11 cellular contexts compared by ENCODE assay signal in genomic region chr6:69868252-69868804, GRCh38. TPM values are rescaled to one million over a fixed set of nuclear protein-coding genes. Genes with fewer than 3 reads are reported as not detected.
DNase-seq lines count a peak whose midpoint lies in the region; ATAC-seq and TF ChIP-seq lines count a peak whose summit lies in the region.
"Had no signal": no experiment of that assay in that cellular context is flagged by ENCODE, and none has a peak within 500 bp of the region (broad histone marks: within the 10 kb centered on the region; RNA-seq: fewer than 3 reads in every experiment).

No MANE protein-coding gene starts in this region.

- H3K27me3 ChIP-seq in GM06990 (replicated peaks; ENCODE audit: control insufficient read depth, insufficient read depth, low read length), result no peaks in the 10 kb centered on the region
- peaks cover 47% of the 10 kb centered on the region for H3K27me3 ChIP-seq in GM23338 (ENCODE audit: insufficient read depth)
- H3K27me3 ChIP-seq in neural cell (ENCODE audit: insufficient read depth, low read depth, low read length), result peaks cover 38% of the 10 kb centered on the region

- TF ChIP-seq CTCF in GM06990 (IDR thresholded peaks at IDR 0.05; ENCODE audit: insufficient read depth, low read length, poor library complexity, severe bottlenecking) (peak; percentile 23), GM23338 (conservative IDR thresholded peaks at IDR 0.05; ENCODE audit: low read depth in 2 of 2) (peak; percentile 37 to 42; a peak in 3 of 4 replicates), neural cell (IDR thresholded peaks at IDR 0.05; ENCODE audit: poor library complexity, severe bottlenecking) (no peak), HFFc6 (IDR thresholded peaks at IDR 0.05) (no peak)

- H3K4me1 ChIP-seq in GM23338 (ENCODE audit: insufficient read depth), result peaks cover 10% of the 10 kb centered on the region

- H3K27me3 Mint-ChIP-seq in GM23338 (ENCODE audit: insufficient read depth, low read depth, poor library complexity), result peaks cover 29% of the 10 kb centered on the region
- peaks cover 53% of the 10 kb centered on the region for H3K27me3 Mint-ChIP-seq in activated naive CD8-positive, alpha-beta T cell treated with anti-CD3 and anti-CD28 coated beads, Interleukin-2, amount 10 ng/mL, durations not matched to agents 7 days and 5 days
- H3K27me3 Mint-ChIP-seq in HFFc6 (ENCODE audit: insufficient read depth), result peaks cover 19% of the 10 kb centered on the region

- H3K4me3 ChIP-seq in GM06990 (replicated peaks; ENCODE audit: low read depth, low read length), result peak overlapping the region; percentile 67
- peak overlapping the region; percentile 72 for H3K4me3 ChIP-seq in GM23338
- H3K4me3 ChIP-seq in neural cell (ENCODE audit: low read length), result peak overlapping the region; percentile 76

- H3K27ac ChIP-seq in GM23338 (ENCODE audit: low read depth), result no peak overlapping the region
- no peak overlapping the region for H3K27ac ChIP-seq in neural cell (ENCODE audit: low read length)

- no peak for TF ChIP-seq EP300 in neural cell (conservative IDR thresholded peaks at IDR 0.05; ENCODE audit: poor library complexity, severe bottlenecking)

- H3K9me2 ChIP-seq in GM23338 (ENCODE audit: insufficient read depth), result no peaks in the 10 kb centered on the region; the same call in 1 of the 2 replicates
- no peaks in the 10 kb centered on the region for H3K9me2 ChIP-seq in neural cell (ENCODE audit: insufficient read depth, low read length)

- H3K36me3 ChIP-seq in GM06990 (ENCODE audit: control insufficient read depth, insufficient read depth, low read length) (no peaks in the 10 kb centered on the region), GM23338 (ENCODE audit: insufficient read depth) (no peaks in the 10 kb centered on the region), neural cell (ENCODE audit: insufficient read depth, low read length) (no peaks in the 10 kb centered on the region)

- H3K36me3 Mint-ChIP-seq in GM23338 (ENCODE audit: low read depth) (no peaks in the 10 kb centered on the region), HFFc6 (ENCODE audit: low read depth) (no peaks in the 10 kb centered on the region)
- H3K36me3 Mint-ChIP-seq in activated naive CD8-positive, alpha-beta T cell treated with anti-CD3 and anti-CD28 coated beads, Interleukin-2, amount 10 ng/mL, durations not matched to agents 7 days and 5 days, result no peaks in the 10 kb centered on the region

- TF ChIP-seq RAD21 in neural cell (conservative IDR thresholded peaks at IDR 0.05), result no peak

- H3K9me3 Mint-ChIP-seq in GM23338, result no peaks in the 10 kb centered on the region
- no peaks in the 10 kb centered on the region for H3K9me3 Mint-ChIP-seq in activated naive CD8-positive, alpha-beta T cell treated with anti-CD3 and anti-CD28 coated beads, Interleukin-2, amount 10 ng/mL, durations not matched to agents 7 days and 5 days
- H3K9me3 Mint-ChIP-seq in HFFc6, result no peaks in the 10 kb centered on the region

- peak overlapping the region; percentile 95 for H3K4me2 ChIP-seq in GM23338
- peak overlapping the region; percentile 59 for H3K4me2 ChIP-seq in neural cell (ENCODE audit: low read length)

- H3K27ac Mint-ChIP-seq in GM23338 (no peak overlapping the region), HFFc6 (no peak overlapping the region)
- no peak overlapping the region for H3K27ac Mint-ChIP-seq in activated naive CD8-positive, alpha-beta T cell treated with anti-CD3 and anti-CD28 coated beads, Interleukin-2, amount 10 ng/mL, durations not matched to agents 7 days and 5 days

- H3K79me2 ChIP-seq in GM23338 (replicated peaks; ENCODE audit: insufficient read depth), result no peaks in the 10 kb centered on the region
- H3K79me2 ChIP-seq in neural cell (replicated peaks; ENCODE audit: insufficient read depth, low read length), result no peaks in the 10 kb centered on the region

- DNase-seq in GM06990 (ENCODE audit: extremely low read depth, insufficient read length) (no peak), GM23338 (ENCODE audit: low spot score) (peak; percentile 17), HFFc6 (no peak), cerebellar nuclear complex (lab: John Stamatoyannopoulos, UW) (no peak)
- no peak for DNase-seq in activated naive CD8-positive, alpha-beta T cell treated with anti-CD3 and anti-CD28 coated beads, Interleukin-2, amount 10 ng/mL, durations not matched to agents 7 days and 5 days
- no peak for DNase-seq in stimulated activated CD8-positive, alpha-beta memory T cell treated with anti-CD3 and anti-CD28 coated beads, Interleukin-4, amount 100 ng/mL, for 48 hours
- DNase-seq: DND-41; stimulated activated CD4-positive, alpha-beta T cell treated with anti-CD3 and anti-CD28 coated beads, Interleukin-1b, Interleukin-23, amount 100 ng/mL, for 48 hours had no signal

- POLR2A ChIA-PET in activated naive CD8-positive, alpha-beta T cell treated with anti-CD3 and anti-CD28 coated beads, Interleukin-2, amount 10 ng/mL, durations not matched to agents 7 days and 5 days (lab: Charles Lee), result no interaction called here

- H3K4me1 Mint-ChIP-seq in GM23338, result peaks cover 19% of the 10 kb centered on the region
- H3K4me1 Mint-ChIP-seq in activated naive CD8-positive, alpha-beta T cell treated with anti-CD3 and anti-CD28 coated beads, Interleukin-2, amount 10 ng/mL, durations not matched to agents 7 days and 5 days, result peaks cover 12% of the 10 kb centered on the region
- H3K4me1 Mint-ChIP-seq in HFFc6 (ENCODE audit: low read depth), result peaks cover 11% of the 10 kb centered on the region; the same call in 1 of the 2 replicates

- H3K4me3 Mint-ChIP-seq in GM23338, result peak overlapping the region; percentile 74
- peak overlapping the region; percentile 87 for H3K4me3 Mint-ChIP-seq in activated naive CD8-positive, alpha-beta T cell treated with anti-CD3 and anti-CD28 coated beads, Interleukin-2, amount 10 ng/mL, durations not matched to agents 7 days and 5 days
- no peak overlapping the region for H3K4me3 Mint-ChIP-seq in HFFc6

- H3K9me3 ChIP-seq in neural cell (ENCODE audit: low read length), result no peaks in the 10 kb centered on the region

- peak overlapping the region; percentile 97; the same call in 1 of the 2 replicates for H2AFZ ChIP-seq in GM23338
- H2AFZ ChIP-seq in neural cell (ENCODE audit: low read depth, low read length), result no peak overlapping the region

- no peak overlapping the region for H3K9ac ChIP-seq in neural cell (ENCODE audit: low read length)

- no peaks in the 10 kb centered on the region for H4K20me1 ChIP-seq in GM23338 (replicated peaks; ENCODE audit: insufficient read depth)
- no peaks in the 10 kb centered on the region for H4K20me1 ChIP-seq in neural cell (ENCODE audit: insufficient read depth)

- H3F3A ChIP-seq in GM23338 (replicated peaks; ENCODE audit: low read depth) (no peaks in the 10 kb centered on the region), neural cell (ENCODE audit: insufficient read depth, low read length, poor library complexity, severe bottlenecking) (no peaks in the 10 kb centered on the region)

- no peak; the same call in 2 of the 3 replicates for ATAC-seq in GM23338
- no peak for ATAC-seq in activated naive CD8-positive, alpha-beta T cell treated with anti-CD3 and anti-CD28 coated beads, Interleukin-2, amount 10 ng/mL, durations not matched to agents 7 days and 5 days (ENCODE audit: low read depth)

TF ChIP-seq in neural cell, 6 proteins besides CTCF, POLR2A, EP300 and RAD21:
- TF ChIP-seq SMC3 (conservative IDR thresholded peaks at IDR 0.05; ENCODE audit: poor library complexity) (no peak), EZH2 (IDR thresholded peaks at IDR 0.05; ENCODE audit: borderline replicate concordance, insufficient read depth, low read length, poor library complexity, severe bottlenecking) (no peak), REST (IDR thresholded peaks at IDR 0.05; ENCODE audit: borderline replicate concordance) (no peak), MXI1 (conservative IDR thresholded peaks at IDR 0.05; ENCODE audit: poor library complexity, severe bottlenecking) (no peak), POLR2AphosphoS5 (IDR thresholded peaks at IDR 0.05) (no peak), TAF1 (IDR thresholded peaks at IDR 0.05; ENCODE audit: low read depth) (no peak)

RNA-seq across cellular contexts. Expression of gene COL19A1, which starts 2.0 kb away (rescaled TPM):
- not detected in 2 replicates for total RNA-seq in GM23338 (2014; rRNA removed; shearing (Covaris generic))
- 0.03 TPM in 1 of 2 replicates, not detected in the other for polyA plus RNA-seq in GM23338 (2016; fragmentation: Nextera tagmentation; extraction: Ambion mirVana)
- under 1 TPM; 0.06 TPM for total RNA-seq in activated naive CD8-positive, alpha-beta T cell treated with anti-CD3 and anti-CD28 coated beads, Interleukin-2, amount 10 ng/mL, durations not matched to agents 7 days and 5 days
- polyA plus RNA-seq in neural cell, result 0.16 and 0.24 TPM in 2 replicates
- polyA minus RNA-seq in neural cell, result 0.97 and 1.3 TPM in 2 replicates
- total RNA-seq in HFFc6 (2021; fragmentation: NEBNext Ultra II Directional; extraction: Animal tissue kit (Norgen Biotek cat#: 25700)), result not detected
- total RNA-seq: bronchial epithelial cell, MCF 10A had no signal

Comparison
In these comparisons a context has a peak if more than half of its experiments do, and no peak if none do; other contexts are left out.
1. CTCF ChIP-seq: peak in GM06990 (single experiment) and GM23338 (2 of 2); none in neural cell (single experiment) and HFFc6 (single experiment).
2. Peak in every context shown above with its lines, with median percentiles within 50 percentile points of each other: H3K4me3 ChIP-seq.